ENCODE assay signal across 8 cellular contexts in the genomic region with DNA sequence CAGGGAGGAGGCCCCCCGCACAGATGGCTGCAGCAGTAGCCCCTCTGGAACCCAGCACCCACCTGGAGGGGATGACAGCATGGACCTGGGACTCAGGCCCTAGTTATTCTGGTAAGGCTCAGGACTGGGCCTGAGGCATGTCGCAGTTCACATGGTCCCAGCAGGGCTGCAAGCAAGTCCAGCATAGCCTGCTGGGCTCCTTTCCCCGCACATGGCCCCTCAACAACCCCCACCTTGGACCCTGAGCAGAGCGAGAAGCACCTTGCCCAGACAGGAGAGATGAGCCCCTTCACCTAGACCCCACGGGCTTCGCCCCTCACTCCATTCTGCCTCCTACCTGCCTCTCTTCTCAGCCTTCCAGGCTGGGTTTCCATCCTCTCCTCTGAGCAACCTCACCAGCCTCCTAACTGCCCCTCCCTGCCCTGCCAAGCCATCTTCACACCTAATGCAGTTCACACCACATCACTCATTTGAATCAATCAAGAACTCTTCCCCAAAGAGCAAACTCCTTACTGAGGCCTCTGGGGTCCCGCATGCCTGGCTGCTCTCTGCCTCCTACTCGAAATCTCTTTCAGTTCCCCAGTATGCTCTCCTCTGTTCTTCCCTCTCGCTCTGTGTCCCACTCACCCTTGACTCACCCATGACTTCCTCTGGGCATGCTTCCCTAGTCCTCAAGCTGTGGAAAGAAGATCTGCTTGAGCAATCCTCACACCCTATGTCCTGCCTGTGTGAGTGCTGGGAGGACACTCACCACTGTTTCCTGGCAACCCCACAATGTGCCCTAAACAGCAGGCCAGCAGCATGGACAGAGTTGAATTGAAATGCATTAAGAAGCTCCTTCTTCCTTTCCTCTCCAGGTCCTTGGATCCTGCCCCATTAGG. TPM values are rescaled to one million over a fixed set of nuclear protein-coding genes. Genes with fewer than 3 reads are reported as not detected.
DNase-seq lines count a peak whose midpoint lies in the region; ATAC-seq and TF ChIP-seq lines count a peak whose summit lies in the region.

No MANE protein-coding gene starts in this region.

- H3K9me3 Mint-ChIP-seq in activated naive CD4-positive, alpha-beta T cell treated with anti-CD3 and anti-CD28 coated beads, Interleukin-2, amount 50 U/mL, for 24 hours: no peaks in the 10 kb centered on the region
- no peaks in the 10 kb centered on the region for H3K9me3 Mint-ChIP-seq in nephron progenitor cell

- no peak for ATAC-seq in GM21526 (IDR thresholded peaks at IDR 0.05; ENCODE audit: low FRiP score, unreplicated experiment)

- H3K4me1 ChIP-seq in SJSA1 (replicated peaks): peaks cover 14% of the 10 kb centered on the region
- peaks cover 15 to 38% (median 24%) of the 10 kb centered on the region in 3 donors for H3K4me1 ChIP-seq in esophagus squamous epithelium
- no peaks in the 10 kb centered on the region for H3K4me1 ChIP-seq in prostate gland (replicated peaks)

- intact Hi-C loops in esophagus squamous epithelium (cut with DNase I): no loop called here
- intact Hi-C loops in prostate gland (cut with DNase I): loop anchor here (10.0 kb wide), 1 partner anchor 362 kb away; no protein-coding TSS in a partner anchor

- H3K27me3 Mint-ChIP-seq in activated naive CD4-positive, alpha-beta T cell treated with anti-CD3 and anti-CD28 coated beads, Interleukin-2, amount 50 U/mL, for 24 hours: no peaks in the 10 kb centered on the region
- H3K27me3 Mint-ChIP-seq in nephron progenitor cell (ENCODE audit: low read depth, poor library complexity): peaks cover 5% of the 10 kb centered on the region

- H3K27ac ChIP-seq in SJSA1: peak overlapping the region; percentile 35
- peak overlapping the region; percentile 70 to 83 (median 78) for H3K27ac ChIP-seq in esophagus squamous epithelium
- no peak overlapping the region for H3K27ac ChIP-seq in prostate gland

- no peaks in the 10 kb centered on the region for H3K9me3 ChIP-seq in SJSA1 (replicated peaks)
- no peaks in the 10 kb centered on the region for H3K9me3 ChIP-seq in esophagus squamous epithelium
- no peaks in the 10 kb centered on the region for H3K9me3 ChIP-seq in prostate gland

- H3K27ac Mint-ChIP-seq in activated naive CD4-positive, alpha-beta T cell treated with anti-CD3 and anti-CD28 coated beads, Interleukin-2, amount 50 U/mL, for 24 hours: peak overlapping the region; percentile 10
- H3K27ac Mint-ChIP-seq in nephron progenitor cell: peak overlapping the region; percentile 50

- H3K4me1 Mint-ChIP-seq in activated naive CD4-positive, alpha-beta T cell treated with anti-CD3 and anti-CD28 coated beads, Interleukin-2, amount 50 U/mL, for 24 hours: peaks cover 48% of the 10 kb centered on the region
- peaks cover 48% of the 10 kb centered on the region for H3K4me1 Mint-ChIP-seq in nephron progenitor cell

- no peak overlapping the region for H3K4me3 Mint-ChIP-seq in activated naive CD4-positive, alpha-beta T cell treated with anti-CD3 and anti-CD28 coated beads, Interleukin-2, amount 50 U/mL, for 24 hours
- H3K4me3 Mint-ChIP-seq in nephron progenitor cell: no peak overlapping the region

- no peaks in the 10 kb centered on the region for H3K36me3 Mint-ChIP-seq in activated naive CD4-positive, alpha-beta T cell treated with anti-CD3 and anti-CD28 coated beads, Interleukin-2, amount 50 U/mL, for 24 hours
- H3K36me3 Mint-ChIP-seq in nephron progenitor cell (ENCODE audit: low read depth): no peaks in the 10 kb centered on the region

- H3K27me3 ChIP-seq in SJSA1 (replicated peaks) (no peaks in the 10 kb centered on the region), esophagus squamous epithelium (no peaks in the 10 kb centered on the region), prostate gland (replicated peaks; ENCODE audit: insufficient read depth) (no peaks in the 10 kb centered on the region)

- TF ChIP-seq CTCF in esophagus squamous epithelium (IDR thresholded peaks at IDR 0.05) (no peak), nephron progenitor cell (IDR thresholded peaks at IDR 0.05) (no peak), prostate gland (IDR thresholded peaks at IDR 0.05) (no peak)

- no peak overlapping the region for H3K4me3 ChIP-seq in SJSA1
- no peak overlapping the region for H3K4me3 ChIP-seq in esophagus squamous epithelium
- H3K4me3 ChIP-seq in prostate gland: no peak overlapping the region

- DNase-seq in activated naive CD4-positive, alpha-beta T cell treated with Interleukin-2 at 50 U/mL for 16 hours: no peak
- DNase-seq in SJSA1 (ENCODE audit: low read depth in 1 of 2, low spot score in 2 of 2) (peak; percentile 44 to 77), esophagus squamous epithelium (lab: John Stamatoyannopoulos, UW) (no peak), nephron progenitor cell (no peak), NAMALWA (ENCODE audit: low spot score) (no peak), prostate gland (ENCODE audit: low spot score) (no peak)

- WGBS in esophagus squamous epithelium, 2 donors: 72 to 75% methylated on average over 7 to 9 of the region's 9 CpGs
- WGBS in prostate gland: 87% methylated on average over 9 of the region's 9 CpGs

- H3K36me3 ChIP-seq in SJSA1 (no peaks in the 10 kb centered on the region), esophagus squamous epithelium (no peaks in the 10 kb centered on the region), prostate gland (no peaks in the 10 kb centered on the region)

- TF ChIP-seq POLR2A in esophagus squamous epithelium (IDR thresholded peaks at IDR 0.05) (peak in 1 of 4 donors; percentile 56), prostate gland (IDR thresholded peaks at IDR 0.05) (no peak)

RNA-seq across cellular contexts. Expression of gene THEMIS2, which starts 9.4 kb away (rescaled TPM):
- 0.09 and 1.7 TPM in 2 replicates for total RNA-seq in SJSA1 (2014; rRNA removed; shearing (Covaris generic))
- total RNA-seq in esophagus squamous epithelium: 10 to 100 TPM in 2 of 4 donors, 1 to 10 TPM in 2; 2.0 to 13.9 (median 8.6) TPM
- 100 to 1,000 TPM in 1 of 2 donors, 1 to 10 TPM in 1; 3.6 to 140 TPM for total RNA-seq in prostate gland

RNA-seq across cellular contexts. Expression of gene PPP1R8, which starts 32.3 kb away (rescaled TPM):
- total RNA-seq in SJSA1 (2014; rRNA removed; shearing (Covaris generic)): 33.5 and 60.0 TPM in 2 replicates
- total RNA-seq in esophagus squamous epithelium (10 to 100 TPM; 21.3 to 41.2 (median 33.4) TPM), prostate gland (10 to 100 TPM; 37.8 to 64.5 TPM)

RNA-seq across cellular contexts. Expression of gene RPA2, which starts 51.5 kb away (rescaled TPM):
- 61.3 and 63.6 TPM in 2 replicates for total RNA-seq in SJSA1 (2014; rRNA removed; shearing (Covaris generic))
- total RNA-seq in esophagus squamous epithelium (10 to 100 TPM; 11.8 to 38.2 (median 23.4) TPM), prostate gland (10 to 100 TPM; 52.6 to 60.6 TPM)

Comparison
In these comparisons a context has a peak if more than half of its experiments do, and no peak if none do; other contexts are left out.
1. DNase-seq: peak in SJSA1 (2 of 2); none in activated naive CD4-positive, alpha-beta T cell treated with Interleukin-2 at 50 U/mL for 16 hours (single experiment), esophagus squamous epithelium (single experiment), nephron progenitor cell (single experiment), NAMALWA (single experiment) and prostate gland (single experiment).
2. H3K27ac ChIP-seq: peak in SJSA1 (single experiment) and esophagus squamous epithelium (4 of 4); none in prostate gland (0 of 2).